In the genomic region with DNA sequence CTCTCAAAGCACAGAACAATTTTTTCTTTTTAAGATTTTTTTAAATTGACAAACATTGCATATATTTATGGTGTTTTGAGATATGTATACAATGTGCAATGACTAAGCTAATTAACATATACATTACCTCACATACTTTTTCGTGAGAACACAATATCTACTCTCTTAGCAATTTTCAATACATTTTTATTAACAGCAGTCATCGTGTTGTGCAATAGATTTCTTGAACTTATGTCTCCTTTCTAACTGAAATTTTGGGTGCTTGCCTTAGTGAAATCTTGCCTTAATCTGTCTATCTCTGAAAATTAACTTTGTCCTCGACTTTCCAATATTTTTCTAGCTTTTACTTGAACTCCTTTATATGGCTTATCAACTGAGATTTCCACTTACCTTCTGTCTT, we compare ENCODE assay signal across 26 cellular contexts. TPM values are rescaled to one million over a fixed set of nuclear protein-coding genes. Genes with fewer than 3 reads are reported as not detected.
"Had no signal": no experiment of that assay in that cellular context is flagged by ENCODE, and none has a peak within 500 bp of the region (broad histone marks: within the 10 kb centered on the region; RNA-seq: fewer than 3 reads in every experiment).

No MANE protein-coding gene starts in this region.

- H3K4me3 ChIP-seq: K562 had no signal

- FAIRE-seq: K562, RCC 7860 had no signal

- DNase-seq: Kasumi-1, MV-4-11, NCI-H1048, NCI-H1105, NCI-H1417, NCI-H1436 treated with DMSO at 0.1 percent for 48 hours, NCI-H1694, NCI-H187 treated with DMSO at 0.1 percent for 48 hours, NCI-H2029 treated with DMSO at 0.1 percent for 48 hours, NCI-H226, NCI-H446, NCI-H510A, NCI-H524 treated with DMSO at 0.1 percent for 48 hours, NCI-H69, NCI-H774, Right ventricle myocardium superior, RPMI8226 had no signal

- H3K27ac ChIP-seq: HL-60, KMS-11 had no signal

- H3K4me2 ChIP-seq: KMS-11 had no signal

- ATAC-seq: K562, SK-N-SH treated with all-trans-retinoic acid at 6 μM for 48 hours had no signal

- H3K9ac ChIP-seq: KMS-11 had no signal

RNA-seq across cellular contexts. Expression of gene OR10A7, which starts 6.8 kb away (rescaled TPM):
- total RNA-seq: HT-29, K562, M059J, Right ventricle myocardium superior, SK-MEL-5 had no signal
- polyA plus RNA-seq: IgD-negative memory B cell, K562 had no signal

RNA-seq across cellular contexts. Expression of gene OR6C74, which starts 16.8 kb away (rescaled TPM):
- total RNA-seq: HT-29, K562, M059J, Right ventricle myocardium superior, SK-MEL-5 had no signal
- polyA plus RNA-seq: IgD-negative memory B cell, K562 had no signal
